ENCODE assay signal across 20 cellular contexts in the genomic region with DNA sequence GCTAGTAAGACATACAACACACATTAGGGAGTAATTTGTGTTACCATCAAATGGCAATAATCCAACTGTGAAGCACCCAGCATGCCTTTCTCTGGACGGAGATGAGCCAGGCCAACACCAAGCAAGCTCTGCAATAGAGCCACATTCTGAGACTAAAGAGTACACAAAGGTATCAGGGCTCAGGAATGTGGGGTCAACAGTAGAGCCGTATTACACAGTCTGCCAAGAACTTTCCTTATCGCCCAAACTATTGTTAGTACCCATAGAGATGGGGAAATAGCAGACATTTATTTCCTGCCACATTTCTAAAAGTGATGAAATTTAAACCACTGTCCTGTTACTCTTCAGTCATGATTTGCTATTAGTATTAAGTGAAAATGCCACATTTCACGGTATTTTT.
A peak's percentile ranks its signal among the peaks of the same experiment; 100 is the strongest.
DNase-seq lines count a peak whose midpoint lies in the region; ATAC-seq, FAIRE-seq and TF ChIP-seq lines count a peak whose summit lies in the region.
"Had no signal": no experiment of that assay in that cellular context is flagged by ENCODE, and none has a peak within 500 bp of the region (broad histone marks: within the 10 kb centered on the region; RNA-seq: fewer than 3 reads in every experiment).

No MANE protein-coding gene starts in this region.

- peak overlapping the region; percentile 52 for H3K4me2 ChIP-seq in astrocyte (ENCODE audit: low read length)

- peaks cover 3% of the 10 kb centered on the region for H3K9me3 Mint-ChIP-seq in astrocyte (ENCODE audit: unreplicated experiment)

- WGBS in upper lobe of left lung, 2 donors, result 28 to 42% methylated on average over 4 of the region's 4 CpGs

- H3K9ac ChIP-seq in astrocyte (ENCODE audit: low read length), result no peak overlapping the region
- H3K9ac ChIP-seq: parathyroid adenoma had no signal

- no peaks in the 10 kb centered on the region for H3K79me2 ChIP-seq in astrocyte (ENCODE audit: insufficient read depth, low read length)
- H3K79me2 ChIP-seq: parathyroid adenoma had no signal

- no peaks in the 10 kb centered on the region for H4K20me1 ChIP-seq in astrocyte (ENCODE audit: insufficient read depth, low read length)

- H3K36me3 ChIP-seq in astrocyte (ENCODE audit: insufficient read depth, low read length) (no peaks in the 10 kb centered on the region), upper lobe of left lung (no peaks in the 10 kb centered on the region)

- H3K9me3 ChIP-seq in astrocyte (ENCODE audit: insufficient read depth, low read depth, low read length), result no peaks in the 10 kb centered on the region
- peaks cover 0 to 2% (median under 1%) of the 10 kb centered on the region in 4 donors for H3K9me3 ChIP-seq in upper lobe of left lung

- no peak overlapping the region for H3K4me3 Mint-ChIP-seq in astrocyte (ENCODE audit: unreplicated experiment)
- H3K4me3 Mint-ChIP-seq: brain, CD14-positive monocyte had no signal

- no peak overlapping the region for H3K27ac Mint-ChIP-seq in astrocyte (ENCODE audit: unreplicated experiment)
- H3K27ac Mint-ChIP-seq: brain had no signal

- H3K4me1 Mint-ChIP-seq in astrocyte (ENCODE audit: low read depth, unreplicated experiment), result peaks cover 12% of the 10 kb centered on the region
- H3K4me1 Mint-ChIP-seq: brain, CD14-positive monocyte had no signal

- H3K4me1 ChIP-seq in astrocyte (ENCODE audit: insufficient read depth, low read length) (peaks cover 4% of the 10 kb centered on the region), upper lobe of left lung (no peaks in the 10 kb centered on the region)
- H3K4me1 ChIP-seq: parathyroid adenoma had no signal

- TF ChIP-seq POLR2A in upper lobe of left lung (IDR thresholded peaks at IDR 0.05), result no peak

- ATAC-seq in upper lobe of left lung (ENCODE audit: low FRiP score in 2 of 2), result peak; percentile 34 to 66
- ATAC-seq: SK-N-SH treated with all-trans-retinoic acid at 6 μM for 48 hours had no signal

- DNase-seq in HS-5 (ENCODE audit: low read depth) (peak; percentile 61), astrocyte (ENCODE audit: low read depth) (peak; percentile 85), iris pigment epithelial cell (ENCODE audit: low read depth) (peak; percentile 91), upper lobe of left lung (no peak), DMS 273 (lab: John Stamatoyannopoulos, UW; ENCODE audit: unreplicated experiment) (no peak)
- DNase-seq in activated CD4-positive, alpha-beta T cell treated with anti-CD3 and anti-CD28 coated beads, Interleukin-2, amount 50 U/mL, for 48 hours, result no peak
- no peak for DNase-seq in activated CD4-positive, alpha-beta T cell treated with anti-CD3 and anti-CD28 coated beads, Interleukin-2, amount 50 U/mL, for 1 hour
- DNase-seq: activated gamma-delta T cell; DND-41; effector memory CD4-positive, alpha-beta T cell; Karpas-422; NCI-H1436; NCI-H345 had no signal

- no peak for FAIRE-seq in astrocyte (lab: Jason Lieb, UNC)
- FAIRE-seq: H1, islet of Langerhans had no signal

- TF ChIP-seq CTCF in astrocyte (IDR thresholded peaks at IDR 0.05; ENCODE audit: insufficient read depth, low read depth, low read length), result no peak
- TF ChIP-seq CTCF in upper lobe of left lung (IDR thresholded peaks at IDR 0.05), result no peak

- no peaks in the 10 kb centered on the region for H3K27me3 Mint-ChIP-seq in astrocyte (ENCODE audit: low read depth, unreplicated experiment)
- H3K27me3 Mint-ChIP-seq: brain had no signal

- no peaks in the 10 kb centered on the region for H3K27me3 ChIP-seq in astrocyte (ENCODE audit: insufficient read depth, low read length)
- H3K27me3 ChIP-seq in upper lobe of left lung, result no peaks in the 10 kb centered on the region

- no peak overlapping the region for H3K4me3 ChIP-seq in astrocyte (ENCODE audit: insufficient read depth, low read depth, low read length)
- H3K4me3 ChIP-seq in upper lobe of left lung, result no peak overlapping the region

- no peaks in the 10 kb centered on the region for H3K36me3 Mint-ChIP-seq in astrocyte (ENCODE audit: low read depth, unreplicated experiment)
- H3K36me3 Mint-ChIP-seq: brain, CD14-positive monocyte had no signal

- TF ChIP-seq EP300 in upper lobe of left lung (IDR thresholded peaks at IDR 0.05), result no peak

- H3K27ac ChIP-seq in astrocyte (ENCODE audit: low read depth, low read length), result peak overlapping the region; percentile 32
- no peak overlapping the region for H3K27ac ChIP-seq in upper lobe of left lung
- H3K27ac ChIP-seq: parathyroid adenoma, VCaP had no signal

- H2AFZ ChIP-seq in astrocyte (ENCODE audit: low read depth, low read length), result no peak overlapping the region
- H2AFZ ChIP-seq: parathyroid adenoma had no signal

Comparison
In these comparisons a context has a peak if more than half of its experiments do, and no peak if none do; other contexts are left out.
1. DNase-seq: peak in HS-5 (single experiment), astrocyte (single experiment) and iris pigment epithelial cell (single experiment); none in upper lobe of left lung (0 of 2), activated CD4-positive, alpha-beta T cell treated with anti-CD3 and anti-CD28 coated beads, Interleukin-2, amount 50 U/mL, for 48 hours (0 of 2), activated CD4-positive, alpha-beta T cell treated with anti-CD3 and anti-CD28 coated beads, Interleukin-2, amount 50 U/mL, for 1 hour (single experiment) and DMS 273 (single experiment).